In the genomic region with DNA sequence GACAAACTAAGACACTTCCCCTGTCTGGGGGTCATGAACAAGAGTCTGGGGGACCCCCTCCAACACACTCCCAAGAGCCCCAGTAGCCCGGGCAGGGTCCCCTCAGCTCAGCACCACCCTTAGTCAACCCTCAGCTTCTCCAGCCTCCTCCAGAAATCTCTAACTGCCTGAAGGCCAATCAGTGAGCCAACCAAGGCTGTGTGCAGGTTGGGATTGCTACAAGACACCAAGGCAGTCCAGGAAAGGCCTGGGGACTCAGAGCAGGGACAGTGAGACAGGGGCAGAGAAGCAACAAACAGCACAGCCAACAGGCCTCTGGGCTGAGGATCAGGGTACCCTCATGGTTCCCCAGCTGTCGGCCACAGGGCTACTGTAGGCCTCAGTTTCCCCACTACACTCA, we compare ENCODE assay signal across 2 cellular contexts.
TF ChIP-seq lines count a peak whose summit lies in the region.

No MANE protein-coding gene starts in this region.

TF ChIP-seq in HEK293, 187 proteins besides CTCF, POLR2A, EP300 and RAD21:
- no peak for TF ChIP-seq ZNF112 (tag by site-specific recombination; IDR thresholded peaks at IDR 0.05)
- TF ChIP-seq, protein P1, sequence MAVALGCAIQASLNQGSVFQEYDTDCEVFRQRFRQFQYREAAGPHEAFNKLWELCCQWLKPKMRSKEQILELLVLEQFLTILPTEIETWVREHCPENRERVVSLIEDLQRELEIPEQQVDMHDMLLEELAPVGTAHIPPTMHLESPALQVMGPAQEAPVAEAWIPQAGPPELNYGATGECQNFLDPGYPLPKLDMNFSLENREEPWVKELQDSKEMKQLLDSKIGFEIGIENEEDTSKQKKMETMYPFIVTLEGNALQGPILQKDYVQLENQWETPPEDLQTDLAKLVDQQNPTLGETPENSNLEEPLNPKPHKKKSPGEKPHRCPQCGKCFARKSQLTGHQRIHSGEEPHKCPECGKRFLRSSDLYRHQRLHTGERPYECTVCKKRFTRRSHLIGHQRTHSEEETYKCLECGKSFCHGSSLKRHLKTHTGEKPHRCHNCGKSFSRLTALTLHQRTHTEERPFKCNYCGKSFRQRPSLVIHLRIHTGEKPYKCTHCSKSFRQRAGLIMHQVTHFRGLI (tag by site-specific recombination; IDR thresholded peaks at IDR 0.05): peak; percentile 90

TF ChIP-seq in K562, 482 proteins besides CTCF, POLR2A, EP300 and RAD21:
- TF ChIP-seq, protein P2, sequence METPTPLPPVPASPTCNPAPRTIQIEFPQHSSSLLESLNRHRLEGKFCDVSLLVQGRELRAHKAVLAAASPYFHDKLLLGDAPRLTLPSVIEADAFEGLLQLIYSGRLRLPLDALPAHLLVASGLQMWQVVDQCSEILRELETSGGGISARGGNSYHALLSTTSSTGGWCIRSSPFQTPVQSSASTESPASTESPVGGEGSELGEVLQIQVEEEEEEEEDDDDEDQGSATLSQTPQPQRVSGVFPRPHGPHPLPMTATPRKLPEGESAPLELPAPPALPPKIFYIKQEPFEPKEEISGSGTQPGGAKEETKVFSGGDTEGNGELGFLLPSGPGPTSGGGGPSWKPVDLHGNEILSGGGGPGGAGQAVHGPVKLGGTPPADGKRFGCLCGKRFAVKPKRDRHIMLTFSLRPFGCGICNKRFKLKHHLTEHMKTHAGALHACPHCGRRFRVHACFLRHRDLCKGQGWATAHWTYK (CRISPR knock-in tag; IDR thresholded peaks at IDR 0.05): 0 out of 2 replicates have a peak, but pooled peaks have one; percentile 38
- TF ChIP-seq ZBED1 (IDR thresholded peaks at IDR 0.05) (no peak), ZNF217 (CRISPR knock-in tag; IDR thresholded peaks at IDR 0.05) (no peak), HDAC6 (IDR thresholded peaks at IDR 0.05; ENCODE audit: low read depth, low read length) (no peak)
- TF ChIP-seq, protein P1 (CRISPR knock-in tag; IDR thresholded peaks at IDR 0.05): peak; percentile 79; the same call in 1 of the 2 replicates
